11 cellular contexts compared by ENCODE assay signal in the genomic region with DNA sequence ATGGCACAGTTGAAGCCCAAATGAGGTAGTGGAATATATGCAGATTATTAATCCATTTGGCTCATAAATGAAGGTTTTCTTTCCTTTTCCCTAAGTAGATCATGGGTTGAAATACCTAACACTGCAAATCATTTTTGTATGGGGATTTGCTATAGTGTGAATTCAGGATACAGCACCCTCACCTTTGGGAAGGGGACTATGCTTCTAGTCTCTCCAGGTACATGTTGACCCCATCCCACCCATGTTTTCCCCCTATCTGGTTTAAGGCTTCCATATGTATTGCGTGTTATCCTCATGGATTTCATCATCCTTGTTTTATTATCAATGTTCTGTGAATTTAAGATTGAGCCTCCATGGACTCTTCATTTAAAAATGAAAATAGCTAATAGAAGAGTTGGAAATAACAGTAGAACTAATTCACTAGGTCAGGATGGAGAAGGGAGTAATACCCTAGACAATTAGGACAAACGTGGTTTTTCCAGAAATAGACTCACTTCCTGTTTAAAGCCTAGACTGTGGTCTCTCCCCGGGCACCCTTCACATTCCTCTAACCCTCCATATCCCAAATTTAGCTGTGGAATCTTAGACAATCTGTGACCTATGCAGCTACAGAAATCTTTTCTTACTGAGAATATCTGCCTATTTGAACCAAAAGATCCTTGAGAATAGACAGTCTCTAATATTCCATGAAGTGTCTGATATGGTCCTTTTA. TPM values are rescaled to one million over a fixed set of nuclear protein-coding genes. Genes with fewer than 3 reads are reported as not detected.
DNase-seq lines count a peak whose midpoint lies in the region; ATAC-seq and TF ChIP-seq lines count a peak whose summit lies in the region.
"Had no signal": no experiment of that assay in that cellular context is flagged by ENCODE, and none has a peak within 500 bp of the region (broad histone marks: within the 10 kb centered on the region; RNA-seq: fewer than 3 reads in every experiment).

No MANE protein-coding gene starts in this region.

- CTCF ChIA-PET in activated naive CD4-positive, alpha-beta T cell treated with anti-CD3 and anti-CD28 coated beads, Interleukin-2, amount 10 ng/mL, durations not matched to agents 7 days and 5 days (lab: Charles Lee), result interaction anchor here (0.8 to 3.0 kb wide), 17 partner anchors 8 to 38 kb away, joined by 3 to 17 read pairs (median 5); no protein-coding TSS in a partner anchor
- CTCF ChIA-PET in OCI-LY7 (lab: Charles Lee; ENCODE audit: unreplicated experiment), result interaction anchor here (1.0 to 3.3 kb wide), 8 partner anchors 10 to 84 kb away, joined by 3 to 19 read pairs (median 5); no protein-coding TSS in a partner anchor

- ATAC-seq in effector memory CD8-positive, alpha-beta T cell (replicated peaks), result no peak
- no peak for ATAC-seq in GM19455 (IDR thresholded peaks at IDR 0.05; ENCODE audit: unreplicated experiment)
- no peak for ATAC-seq in HG02571 (IDR thresholded peaks at IDR 0.05; ENCODE audit: unreplicated experiment)
- ATAC-seq: left colon had no signal

- H3K36me3 ChIP-seq in OCI-LY7 (ENCODE audit: insufficient read depth, low read length), result peaks cover 21% of the 10 kb centered on the region
- peaks cover 42% of the 10 kb centered on the region for H3K36me3 ChIP-seq in thymus (ENCODE audit: control insufficient read depth, insufficient read depth)
- H3K36me3 ChIP-seq: sigmoid colon had no signal

- H3K27ac ChIP-seq in OCI-LY7 (ENCODE audit: low read depth, low read length, poor library complexity, severe bottlenecking), result peak overlapping the region; percentile 88
- H3K27ac ChIP-seq in thymus (ENCODE audit: low read depth), result peak overlapping the region; percentile 75

- no peaks in the 10 kb centered on the region for H3K9me3 ChIP-seq in OCI-LY7 (ENCODE audit: low read length)
- no peaks in the 10 kb centered on the region for H3K9me3 ChIP-seq in thymus (ENCODE audit: control insufficient read depth)
- H3K9me3 ChIP-seq: sigmoid colon had no signal

- intact Hi-C loops in OCI-LY7 (cut with micrococcal nuclease; ENCODE audit: unreplicated experiment), result loop anchor here (1.0 to 2.0 kb wide), 2 partner anchors 24 to 60 kb away; no protein-coding TSS in a partner anchor

- BruUV-seq in OCI-LY7 (replicated peaks; lab: Mats Ljungman, UMichigan), result no TSS peak

- POLR2A ChIA-PET in OCI-LY7 (lab: Charles Lee), result interaction anchor here (0.7 to 5.9 kb wide), 31 partner anchors 8 to 140 kb away, joined by 3 to 101 read pairs (median 6); no protein-coding TSS in a partner anchor

- no peaks in the 10 kb centered on the region for H3K27me3 Mint-ChIP-seq in activated naive CD4-positive, alpha-beta T cell treated with anti-CD3 and anti-CD28 coated beads, Interleukin-2, amount 10 ng/mL, durations not matched to agents 7 days and 5 days
- H3K27me3 Mint-ChIP-seq in effector memory CD8-positive, alpha-beta T cell, result no peaks in the 10 kb centered on the region

- WGBS in thymus, result 43% methylated on average over 3 of the region's 3 CpGs

- H2AFZ ChIP-seq in OCI-LY7 (ENCODE audit: low read length), result peak overlapping the region; percentile 41

- DNase-seq in activated naive CD4-positive, alpha-beta T cell treated with anti-CD3 and anti-CD28 coated beads, Interleukin-2, amount 10 ng/mL, durations not matched to agents 7 days and 5 days, result no peak
- DNase-seq in activated naive CD4-positive, alpha-beta T cell treated with anti-CD3 and anti-CD28 coated beads, Interleukin-2, amount 50 U/mL, for 16 hours, result no peak
- DNase-seq in OCI-LY7 (ENCODE audit: low spot score), result no peak
- no peak for DNase-seq in effector memory CD8-positive, alpha-beta T cell
- DNase-seq in stimulated activated CD4-positive, alpha-beta T cell treated with anti-CD3 and anti-CD28 coated beads, Interleukin-2, amount 100 ng/mL, for 24 hours, result no peak
- DNase-seq: left colon, NCI-H2227 treated with DMSO at 0.1 percent for 48 hours, sigmoid colon had no signal

- no peaks in the 10 kb centered on the region for H3K9me3 Mint-ChIP-seq in activated naive CD4-positive, alpha-beta T cell treated with anti-CD3 and anti-CD28 coated beads, Interleukin-2, amount 10 ng/mL, durations not matched to agents 7 days and 5 days
- no peaks in the 10 kb centered on the region for H3K9me3 Mint-ChIP-seq in effector memory CD8-positive, alpha-beta T cell

- H3K4me2 ChIP-seq in OCI-LY7 (ENCODE audit: low read length), result peak overlapping the region; percentile 85

- no peaks in the 10 kb centered on the region for H4K20me1 ChIP-seq in OCI-LY7 (ENCODE audit: insufficient read depth, low read length)

- H3K4me1 Mint-ChIP-seq in activated naive CD4-positive, alpha-beta T cell treated with anti-CD3 and anti-CD28 coated beads, Interleukin-2, amount 10 ng/mL, durations not matched to agents 7 days and 5 days, result peaks cover 92% of the 10 kb centered on the region
- peaks cover 71 to 80% of the 10 kb centered on the region in 2 donors for H3K4me1 Mint-ChIP-seq in effector memory CD8-positive, alpha-beta T cell (ENCODE audit: low read depth in 2 of 2)

- H3K4me3 ChIP-seq in OCI-LY7 (ENCODE audit: low read depth, low read length, poor library complexity, severe bottlenecking) (peak overlapping the region; percentile 70), thymus (ENCODE audit: low read length) (peak overlapping the region; percentile 40)
- H3K4me3 ChIP-seq: sigmoid colon had no signal

- H3K36me3 Mint-ChIP-seq in activated naive CD4-positive, alpha-beta T cell treated with anti-CD3 and anti-CD28 coated beads, Interleukin-2, amount 10 ng/mL, durations not matched to agents 7 days and 5 days, result peaks cover 90% of the 10 kb centered on the region
- peaks cover 96% of the 10 kb centered on the region for H3K36me3 Mint-ChIP-seq in effector memory CD8-positive, alpha-beta T cell (ENCODE audit: insufficient read depth)

- H3K79me2 ChIP-seq in OCI-LY7 (ENCODE audit: insufficient read depth, low read depth, low read length), result peaks cover 36% of the 10 kb centered on the region; the same call in 1 of the 2 replicates

- peak overlapping the region; percentile 71 for H3K4me3 Mint-ChIP-seq in activated naive CD4-positive, alpha-beta T cell treated with anti-CD3 and anti-CD28 coated beads, Interleukin-2, amount 10 ng/mL, durations not matched to agents 7 days and 5 days
- peak overlapping the region; percentile 75 to 91 for H3K4me3 Mint-ChIP-seq in effector memory CD8-positive, alpha-beta T cell

- no peaks in the 10 kb centered on the region for H3K27me3 ChIP-seq in thymus (ENCODE audit: control insufficient read depth, insufficient read depth)
- H3K27me3 ChIP-seq: sigmoid colon had no signal

- peaks cover 83% of the 10 kb centered on the region for H3K4me1 ChIP-seq in OCI-LY7 (ENCODE audit: insufficient read depth, low read length, poor library complexity, severe bottlenecking)
- peaks cover 53% of the 10 kb centered on the region for H3K4me1 ChIP-seq in thymus (ENCODE audit: control insufficient read depth, insufficient read depth, low read length)

- no peaks in the 10 kb centered on the region for H3K9me2 ChIP-seq in OCI-LY7 (ENCODE audit: insufficient read depth, low read length)

- H3K27ac Mint-ChIP-seq in activated naive CD4-positive, alpha-beta T cell treated with anti-CD3 and anti-CD28 coated beads, Interleukin-2, amount 10 ng/mL, durations not matched to agents 7 days and 5 days, result peak overlapping the region; percentile 89
- peak overlapping the region; percentile 94 to 99 for H3K27ac Mint-ChIP-seq in effector memory CD8-positive, alpha-beta T cell

- no peak for TF ChIP-seq CTCF in OCI-LY7 (conservative IDR thresholded peaks at IDR 0.05; ENCODE audit: low read length)

RNA-seq across cellular contexts. Expression of gene DAD1, which starts 56.5 kb away (rescaled TPM):
- 88.6 and 154 TPM in 2 replicates for total RNA-seq in OCI-LY7 (2014; rRNA removed; shearing (Covaris generic))
- 115 and 117 TPM in 2 replicates for total RNA-seq in OCI-LY7 (2022)
- 237 TPM for polyA plus RNA-seq in thymus
